ENCODE assay signal across 1 cellular context in genomic region chr2:20050104-20050711, GRCh38.
TF ChIP-seq lines count a peak whose summit lies in the region.

No MANE protein-coding gene starts in this region.

TF ChIP-seq in HepG2, 621 proteins besides CTCF, POLR2A, EP300 and RAD21 (continued from another document and continues in another):
- TF ChIP-seq TFAP4 (IDR thresholded peaks at IDR 0.05; ENCODE audit: borderline replicate concordance, low read depth) (no peak), JARID2 (CRISPR knock-in tag; IDR thresholded peaks at IDR 0.05; ENCODE audit: insufficient replicate concordance) (no peak), HMG20A (CRISPR knock-in tag; IDR thresholded peaks at IDR 0.05; ENCODE audit: borderline replicate concordance) (no peak), CENPT (CRISPR knock-in tag; IDR thresholded peaks at IDR 0.05; ENCODE audit: low read depth) (no peak), ZHX1 (CRISPR knock-in tag; IDR thresholded peaks at IDR 0.05; ENCODE audit: low read depth) (no peak), ARID4A (CRISPR knock-in tag; IDR thresholded peaks at IDR 0.05; ENCODE audit: borderline replicate concordance) (no peak), ZNF605 (CRISPR knock-in tag; IDR thresholded peaks at IDR 0.05) (peak; percentile 39; the same call in 1 of the 2 replicates), ZNF407 (CRISPR knock-in tag; IDR thresholded peaks at IDR 0.05; ENCODE audit: not compliant biosample characterization) (no peak), ZNF33B (CRISPR knock-in tag; IDR thresholded peaks at IDR 0.05) (no peak), HOXA5 (CRISPR knock-in tag; IDR thresholded peaks at IDR 0.05) (peak; percentile 21; the same call in 1 of the 2 replicates), AHDC1 (CRISPR knock-in tag; IDR thresholded peaks at IDR 0.05; ENCODE audit: borderline replicate concordance) (0 out of 2 replicates have a peak, but pooled peaks have one; percentile 21), ZNF710 (CRISPR knock-in tag; IDR thresholded peaks at IDR 0.05; ENCODE audit: borderline replicate concordance) (no peak), BORCS8-MEF2B (CRISPR knock-in tag; IDR thresholded peaks at IDR 0.05) (no peak), ZMYM2 (CRISPR knock-in tag; IDR thresholded peaks at IDR 0.05) (0 out of 2 replicates have a peak, but pooled peaks have one; percentile 1), ZNF138 (CRISPR knock-in tag; IDR thresholded peaks at IDR 0.05; ENCODE audit: low read depth) (no peak), ELF3 (CRISPR knock-in tag; IDR thresholded peaks at IDR 0.05) (peak; percentile 22; the same call in 1 of the 2 replicates), YEATS4 (CRISPR knock-in tag; IDR thresholded peaks at IDR 0.05; ENCODE audit: borderline replicate concordance) (peak; percentile 34; the same call in 1 of the 2 replicates), ZNF580 (CRISPR knock-in tag; IDR thresholded peaks at IDR 0.05; ENCODE audit: borderline replicate concordance, low read depth) (no peak), ZNF749 (CRISPR knock-in tag; IDR thresholded peaks at IDR 0.05; ENCODE audit: borderline replicate concordance) (peak; percentile 68; the same call in 1 of the 2 replicates), GZF1 (CRISPR knock-in tag; IDR thresholded peaks at IDR 0.05) (0 out of 2 replicates have a peak, but pooled peaks have one; percentile 21), KAT7 (CRISPR knock-in tag; IDR thresholded peaks at IDR 0.05; ENCODE audit: borderline replicate concordance) (peak; percentile 40; the same call in 1 of the 2 replicates), ZBTB8A (CRISPR knock-in tag; IDR thresholded peaks at IDR 0.05; ENCODE audit: borderline replicate concordance, low read depth) (no peak), ZGPAT (CRISPR knock-in tag; IDR thresholded peaks at IDR 0.05) (peak; percentile 25; the same call in 1 of the 2 replicates), CHD2 (IDR thresholded peaks at IDR 0.05; ENCODE audit: low read depth, low read length) (no peak), ZNF17 (CRISPR knock-in tag; IDR thresholded peaks at IDR 0.05) (no peak), TAF1 (CRISPR knock-in tag; IDR thresholded peaks at IDR 0.05) (no peak)
